1 cellular context compared by ENCODE assay signal in genomic region chr6:130189691-130190459, GRCh38.
TF ChIP-seq lines count a peak whose summit lies in the region.

No MANE protein-coding gene starts in this region.

TF ChIP-seq in HepG2, 621 proteins besides CTCF, POLR2A, EP300 and RAD21 (continued from another document):
- no peak for TF ChIP-seq ZNF770 (CRISPR knock-in tag; IDR thresholded peaks at IDR 0.05)
